8 cellular contexts compared by ENCODE assay signal in the genomic region with DNA sequence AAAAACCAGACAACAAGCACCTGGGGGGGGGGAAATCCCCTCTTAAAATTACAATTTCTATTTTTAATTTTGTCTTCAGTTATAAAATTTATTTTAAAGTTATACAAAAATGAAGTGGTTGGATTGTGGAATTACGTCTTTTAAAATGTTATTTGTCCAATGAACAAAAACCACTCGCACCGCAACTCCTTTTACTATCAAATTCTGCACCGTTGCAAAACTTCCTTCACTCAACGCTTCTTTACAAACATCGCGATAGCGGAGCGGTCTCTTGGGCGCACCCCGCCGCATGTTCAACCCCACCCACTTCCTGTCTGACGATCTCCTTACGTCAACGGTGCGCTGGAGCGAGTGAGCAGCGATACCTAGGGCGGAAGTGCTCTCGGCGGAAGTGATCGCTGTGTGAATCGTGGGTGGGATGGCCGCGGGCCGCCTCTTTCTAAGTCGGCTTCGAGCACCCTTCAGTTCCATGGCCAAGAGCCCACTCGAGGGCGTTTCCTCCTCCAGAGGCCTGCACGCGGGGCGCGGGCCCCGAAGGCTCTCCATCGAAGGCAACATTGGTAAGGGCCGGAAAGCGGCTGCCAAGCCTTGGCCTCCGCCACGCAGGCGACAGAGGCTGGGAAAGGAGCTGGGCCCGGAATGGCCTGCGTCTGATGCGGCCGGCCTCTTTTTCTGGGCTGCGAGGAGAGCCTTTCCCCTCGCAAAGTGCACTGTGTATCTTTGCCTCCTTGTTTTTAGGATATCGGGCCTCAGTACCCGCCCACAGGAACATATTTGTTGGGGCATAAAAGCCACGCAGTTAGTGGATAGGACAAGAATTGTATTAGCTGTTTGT.
DNase-seq lines count a peak whose midpoint lies in the region; ATAC-seq lines count a peak whose summit lies in the region.

Gene DGUOK, plus strand, starts transcription at position 388 of the 835 bp plus-strand sequence. Its CDS starts 31 bp downstream, at position 419.

- peak; percentile 50 to 95 (median 90) for DNase-seq in C1 segment of cervical spinal cord (lab: John Stamatoyannopoulos, UW)
- DNase-seq in NCI-H748 treated with DMSO at 0.1 percent for 48 hours (lab: John Stamatoyannopoulos, UW): peak; percentile 86
- peak; percentile 81 to 98 for DNase-seq in activated CD4-positive, alpha-beta T cell treated with anti-CD3 and anti-CD28 coated beads, Interleukin-2, amount 50 U/mL, for 24 hours (ENCODE audit: low read depth in 1 of 2, low spot score in 1 of 2)
- peak; percentile 100 for DNase-seq in dedifferentiated amniotic fluid mesenchymal stem cell (ENCODE audit: extremely low spot score)
- peak; percentile 100 for DNase-seq in left kidney (ENCODE audit: low read depth, low spot score)
- peak; percentile 95 to 96 for DNase-seq in stimulated activated CD4-positive, alpha-beta T cell treated with anti-CD3 and anti-CD28 coated beads, Interleukin-2, amount 100 ng/mL, for 24 hours

- ATAC-seq in GM19372 (IDR thresholded peaks at IDR 0.05; ENCODE audit: low read depth, unreplicated experiment) (peak; percentile 99), HG03558 (IDR thresholded peaks at IDR 0.05; ENCODE audit: extremely low read depth, unreplicated experiment) (peak; percentile 96)

Comparison
In these comparisons a context has a peak if more than half of its experiments do, and no peak if none do; other contexts are left out.
1. Peak in every context shown above with its lines: DNase-seq and ATAC-seq.